ENCODE assay signal across 8 cellular contexts in genomic region chr19:40803170-40803856, GRCh38. TPM values are rescaled to one million over a fixed set of nuclear protein-coding genes. Genes with fewer than 3 reads are reported as not detected.
A peak's percentile ranks its signal among the peaks of the same experiment; 100 is the strongest.
DNase-seq lines count a peak whose midpoint lies in the region; ATAC-seq and TF ChIP-seq lines count a peak whose summit lies in the region.

No MANE protein-coding gene starts in this region.

- intact Hi-C loops in sigmoid colon (cut with DNase I) = no loop called here

- H3K36me3 ChIP-seq in sigmoid colon = peaks cover 5 to 33% (median 18%) of the 10 kb centered on the region in 4 donors

- WGBS in sigmoid colon, 2 donors = 27 to 48% methylated on average over 9 of the region's 9 CpGs

- TF ChIP-seq EP300 in sigmoid colon (IDR thresholded peaks at IDR 0.05) = no peak

- no peak for TF ChIP-seq POLR2A in sigmoid colon (IDR thresholded peaks at IDR 0.05)

- no peaks in the 10 kb centered on the region for H3K27me3 ChIP-seq in sigmoid colon

- H3K4me1 ChIP-seq in sigmoid colon = peaks cover 0 to 81% (median 79%) of the 10 kb centered on the region in 4 donors

- DNase-seq in GM12864 (ENCODE audit: low read depth) = no peak
- DNase-seq in fibroblast of the aortic adventitia (ENCODE audit: low read depth) = no peak
- no peak for DNase-seq in sigmoid colon
- DNase-seq in HK-2 (ENCODE audit: unreplicated experiment) = no peak
- DNase-seq in COLO829 (ENCODE audit: low spot score) = no peak
- DNase-seq in NK-92 (lab: John Stamatoyannopoulos, UW; ENCODE audit: unreplicated experiment) = no peak

- ATAC-seq in HG03342 (IDR thresholded peaks at IDR 0.05; ENCODE audit: unreplicated experiment) = no peak

- H3K27ac ChIP-seq in VCaP (peak overlapping the region; percentile 91), sigmoid colon (peak overlapping the region; percentile 89 to 99 (median 96))

- H3K4me3 ChIP-seq in GM12864 (ENCODE audit: low read depth, low read length) = peak overlapping the region; percentile 44
- H3K4me3 ChIP-seq in fibroblast of the aortic adventitia (ENCODE audit: low read depth, low read length) = peak overlapping the region; percentile 86
- H3K4me3 ChIP-seq in sigmoid colon = peak overlapping the region in 3 of 4 donors; percentile 6 to 100 (median 21)

- no peaks in the 10 kb centered on the region for H3K9me3 ChIP-seq in sigmoid colon

- TF ChIP-seq CTCF in GM12864 (IDR thresholded peaks at IDR 0.05; ENCODE audit: low read depth, low read length, missing control alignments) (no peak), VCaP (conservative IDR thresholded peaks at IDR 0.05) (no peak), fibroblast of the aortic adventitia (IDR thresholded peaks at IDR 0.05; ENCODE audit: insufficient read depth, low read length) (no peak), sigmoid colon (IDR thresholded peaks at IDR 0.05) (no peak)

RNA-seq across cellular contexts. Expression of gene EGLN2, which starts 4.3 kb away (rescaled TPM):
- total RNA-seq in fibroblast of the aortic adventitia (ENCODE audit: low replicate concordance) (60.6 and 64.2 TPM in 2 replicates), sigmoid colon (100 to 1,000 TPM in 1 of 4 donors, 10 to 100 TPM in 3; 60.9 to 106 (median 87.6) TPM)
- 100 to 1,000 TPM in 2 of 3 donors, 10 to 100 TPM in 1; 88.9 to 105 (median 101) TPM for polyA plus RNA-seq in sigmoid colon

RNA-seq across cellular contexts. Expression of gene RAB4B, which starts 25.3 kb away (rescaled TPM):
- total RNA-seq in fibroblast of the aortic adventitia (ENCODE audit: low replicate concordance) (9.0 and 10.1 TPM in 2 replicates), sigmoid colon (10 to 100 TPM; 15.6 to 21.3 (median 19.2) TPM)
- 10 to 100 TPM; 39.0 to 76.5 (median 58.3) TPM for polyA plus RNA-seq in sigmoid colon

RNA-seq across cellular contexts. Expression of gene MIA, which starts 28.0 kb away (rescaled TPM):
- total RNA-seq in fibroblast of the aortic adventitia (ENCODE audit: low replicate concordance) (not detected in 2 replicates), sigmoid colon (10 to 100 TPM in 3 of 4 donors, 1 to 10 TPM in 1; 9.1 to 19.1 (median 15.7) TPM)
- 10 to 100 TPM in 1 of 3 donors, 1 to 10 TPM in 1, not detected in 1; 2.1 to 11.3 TPM for polyA plus RNA-seq in sigmoid colon

RNA-seq across cellular contexts. Expression of gene CYP2A6, which starts 46.9 kb away (rescaled TPM):
- total RNA-seq in fibroblast of the aortic adventitia (ENCODE audit: low replicate concordance) (not detected in 2 replicates), sigmoid colon (1 to 10 TPM in 1 of 4 donors, not detected in 3; 1.8 TPM)
- not detected for polyA plus RNA-seq in sigmoid colon

RNA-seq across cellular contexts. Expression of gene SNRPA, which starts 52.3 kb away (rescaled TPM):
- total RNA-seq in fibroblast of the aortic adventitia (ENCODE audit: low replicate concordance) (19.1 and 29.8 TPM in 2 replicates), sigmoid colon (10 to 100 TPM; 43.2 to 60.1 (median 54.0) TPM)
- 10 to 100 TPM; 19.2 to 76.1 (median 37.2) TPM for polyA plus RNA-seq in sigmoid colon

Comparison
In these comparisons a context has a peak if more than half of its experiments do, and no peak if none do; other contexts are left out.
1. H3K4me3 ChIP-seq: peak in every context shown above with its lines; median percentile 86 in fibroblast of the aortic adventitia; 44 in GM12864; 21 in sigmoid colon.
2. RNA of gene MIA, which starts 28.0 kb away (total RNA-seq): 9.1 to 19.1 TPM in sigmoid colon; not detected in fibroblast of the aortic adventitia; every median in the first group is over 10 times any median in the second.